Comparison of ENCODE assay signal across 7 cellular contexts in genomic region chr5:10351882-10352395, GRCh38. TPM values are rescaled to one million over a fixed set of nuclear protein-coding genes. Genes with fewer than 3 reads are reported as not detected.
DNase-seq lines count a peak whose midpoint lies in the region; ATAC-seq, FAIRE-seq and TF ChIP-seq lines count a peak whose summit lies in the region.

No MANE protein-coding gene starts in this region.

- DNase-seq in GM12892 (ENCODE audit: insufficient read length) (no peak), NCI-H2227 treated with DMSO at 0.1 percent for 48 hours (lab: John Stamatoyannopoulos, UW) (peak; percentile 34), progenitor cell of endocrine pancreas (ENCODE audit: low spot score, unreplicated experiment) (no peak), amniotic stem cell (lab: John Stamatoyannopoulos, UW) (no peak), SW 1271 (lab: John Stamatoyannopoulos, UW) (no peak)
- no peak for DNase-seq in effector memory CD8-positive, alpha-beta T cell
- DNase-seq in stimulated activated CD4-positive, alpha-beta T cell treated with anti-CD3 and anti-CD28 coated beads, Interleukin-4, amount 100 ng/mL, for 4 hours = no peak

- H3K27me3 Mint-ChIP-seq in effector memory CD8-positive, alpha-beta T cell = no peaks in the 10 kb centered on the region
- H3K27me3 Mint-ChIP-seq in progenitor cell of endocrine pancreas = no peaks in the 10 kb centered on the region

- no peak for TF ChIP-seq CTCF in progenitor cell of endocrine pancreas (IDR thresholded peaks at IDR 0.05; ENCODE audit: unreplicated experiment)

- H3K4me3 Mint-ChIP-seq in effector memory CD8-positive, alpha-beta T cell = peak overlapping the region; percentile 99
- H3K4me3 Mint-ChIP-seq in progenitor cell of endocrine pancreas (ENCODE audit: low read depth) = peak overlapping the region; percentile 89

- no peak for ATAC-seq in effector memory CD8-positive, alpha-beta T cell (replicated peaks)

- H3K9me3 Mint-ChIP-seq in effector memory CD8-positive, alpha-beta T cell = no peaks in the 10 kb centered on the region
- H3K9me3 Mint-ChIP-seq in progenitor cell of endocrine pancreas (ENCODE audit: low read depth) = no peaks in the 10 kb centered on the region

- H3K4me1 Mint-ChIP-seq in effector memory CD8-positive, alpha-beta T cell (ENCODE audit: low read depth in 2 of 2) = peaks cover 11 to 26% of the 10 kb centered on the region in 2 donors
- peaks cover 19% of the 10 kb centered on the region for H3K4me1 Mint-ChIP-seq in progenitor cell of endocrine pancreas (ENCODE audit: low read depth)

- peak; percentile 30 for FAIRE-seq in GM12892 (lab: Jason Lieb, UNC)

- TF ChIP-seq POLR2A in GM12892 (IDR thresholded peaks at IDR 0.05; ENCODE audit: low read depth, low read length) = no peak

- H3K27ac Mint-ChIP-seq in effector memory CD8-positive, alpha-beta T cell = peak overlapping the region; percentile 98 to 99
- H3K27ac Mint-ChIP-seq in progenitor cell of endocrine pancreas = peak overlapping the region; percentile 99

- peaks cover 23% of the 10 kb centered on the region for H3K36me3 Mint-ChIP-seq in effector memory CD8-positive, alpha-beta T cell (ENCODE audit: insufficient read depth)
- no peaks in the 10 kb centered on the region for H3K36me3 Mint-ChIP-seq in progenitor cell of endocrine pancreas (ENCODE audit: insufficient read depth)

RNA-seq across cellular contexts. Expression of gene MARCHF6, which starts 1.6 kb away (rescaled TPM):
- polyA plus RNA-seq in GM12892 (2012; ENCODE audit: missing spikeins) = 62.0 TPM
- total RNA-seq in progenitor cell of endocrine pancreas = 230 and 239 TPM in 2 replicates

RNA-seq across cellular contexts. Expression of gene CMBL, which starts 44.2 kb away (rescaled TPM):
- polyA plus RNA-seq in GM12892 (2012; ENCODE audit: missing spikeins) = 12.1 TPM
- 10.0 and 13.6 TPM in 2 replicates for total RNA-seq in progenitor cell of endocrine pancreas
